In the genomic region with DNA sequence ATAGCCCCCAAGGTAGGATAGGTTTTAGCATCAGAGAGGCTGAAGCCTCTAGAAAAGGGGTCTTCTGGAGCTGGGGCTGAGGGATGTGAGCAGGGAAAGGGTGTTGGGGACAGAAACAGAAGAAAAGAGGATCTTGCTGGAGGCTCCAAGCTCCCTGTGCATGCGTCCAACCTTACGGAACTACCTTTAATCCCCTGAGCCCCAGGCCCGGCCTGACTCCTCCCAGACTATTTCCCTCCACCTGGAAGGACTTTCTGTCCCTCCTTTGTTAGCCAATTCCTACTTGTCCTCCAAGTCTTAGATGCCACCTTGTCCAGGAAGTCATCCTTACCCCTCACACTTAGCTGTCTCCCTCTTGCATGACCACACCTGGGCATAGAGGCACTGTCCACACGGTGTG, we compare ENCODE assay signal across 22 cellular contexts.
"Had no signal": no experiment of that assay in that cellular context is flagged by ENCODE, and none has a peak within 500 bp of the region (broad histone marks: within the 10 kb centered on the region; RNA-seq: fewer than 3 reads in every experiment).

No MANE protein-coding gene starts in this region.

- ATAC-seq: activated naive CD4-positive, alpha-beta T cell treated with anti-CD3 and anti-CD28 coated beads, Interleukin-2, amount 50 U/mL, for 72 hours; activated T-cell treated with anti-CD3 and anti-CD28 coated beads, Interleukin-2, amount 50 U/mL, for 72 hours; effector memory CD8-positive, alpha-beta T cell; gastroesophageal sphincter; left colon; naive thymus-derived CD8-positive, alpha-beta T cell; stimulated activated naive CD8-positive, alpha-beta T cell treated with anti-CD3 and anti-CD28 coated beads, Interleukin-15, amount 100 ng/mL, for 72 hours had no signal

- H3K27ac Mint-ChIP-seq: activated T-cell treated with anti-CD3 and anti-CD28 coated beads, Interleukin-2, amount 50 U/mL, for 72 hours; effector memory CD8-positive, alpha-beta T cell; progenitor cell of endocrine pancreas; T-helper 2 cell treated with Interferon-gamma antibody and Interleukin-4, amounts not matched to agents 5 μg/mL and 100 μg/mL, for 36 hours had no signal

- H3K9me3 Mint-ChIP-seq: activated naive CD4-positive, alpha-beta T cell treated with anti-CD3 and anti-CD28 coated beads, Interleukin-2, amount 50 U/mL, for 72 hours; activated T-cell treated with anti-CD3 and anti-CD28 coated beads, Interleukin-2, amount 50 U/mL, for 72 hours; effector memory CD8-positive, alpha-beta T cell; naive thymus-derived CD8-positive, alpha-beta T cell; neural crest cell; stimulated activated naive CD8-positive, alpha-beta T cell treated with anti-CD3 and anti-CD28 coated beads, Interleukin-15, amount 100 ng/mL, for 72 hours; T-helper 2 cell treated with Interferon-gamma antibody and Interleukin-4, amounts not matched to agents 5 μg/mL and 100 μg/mL, for 36 hours had no signal

- H3K4me1 Mint-ChIP-seq: stimulated activated naive CD8-positive, alpha-beta T cell treated with anti-CD3 and anti-CD28 coated beads, Interleukin-15, amount 100 ng/mL, for 72 hours had no signal

- H3K4me3 Mint-ChIP-seq: activated T-cell treated with anti-CD3 and anti-CD28 coated beads, Interleukin-2, amount 50 U/mL, for 72 hours; effector memory CD8-positive, alpha-beta T cell; naive thymus-derived CD8-positive, alpha-beta T cell; neural crest cell; stimulated activated naive CD8-positive, alpha-beta T cell treated with anti-CD3 and anti-CD28 coated beads, Interleukin-15, amount 100 ng/mL, for 72 hours; T-helper 2 cell treated with Interferon-gamma antibody and Interleukin-4, amounts not matched to agents 5 μg/mL and 100 μg/mL, for 36 hours had no signal

- H3K27me3 ChIP-seq: gastroesophageal sphincter, right lobe of liver, thyroid gland had no signal

- H3K36me3 ChIP-seq: brain microvascular endothelial cell, gastroesophageal sphincter, right lobe of liver, thyroid gland had no signal

- H3K4me3 ChIP-seq: gastroesophageal sphincter, right lobe of liver, thyroid gland had no signal

- H3K27ac ChIP-seq: brain microvascular endothelial cell, gastroesophageal sphincter, right lobe of liver, thyroid gland had no signal

- DNase-seq: activated CD4-positive, alpha-beta T cell treated with anti-CD3 and anti-CD28 coated beads for 4 hours; activated CD4-positive, alpha-beta T cell treated with anti-CD3 and anti-CD28 coated beads, Interleukin-2, amount 50 U/mL, for 4 hours; activated naive CD4-positive, alpha-beta T cell; activated T-cell treated with anti-CD3 and anti-CD28 coated beads for 4 hours; activated T-cell treated with anti-CD3 and anti-CD28 coated beads, Interleukin-2, amount 50 U/mL, for 72 hours; cortex of kidney; effector memory CD8-positive, alpha-beta T cell; hippocampal formation; left colon; naive thymus-derived CD8-positive, alpha-beta T cell; right lobe of liver; stimulated activated CD4-positive, alpha-beta T cell treated with anti-CD3 and anti-CD28 coated beads, Interleukin-12 subunit alpha, Interleukin-12 subunit beta, amount 100 ng/mL, for 4 hours; stimulated activated CD4-positive, alpha-beta T cell treated with anti-CD3 and anti-CD28 coated beads, Interleukin-4, amount 100 ng/mL, for 1 hour; stimulated activated naive CD8-positive, alpha-beta T cell treated with anti-CD3 and anti-CD28 coated beads, Interleukin-15, amount 100 ng/mL, for 72 hours; T-helper 1 cell; thyroid gland had no signal

- H3K9me3 ChIP-seq: gastroesophageal sphincter, right lobe of liver, thyroid gland had no signal

- H3K4me1 ChIP-seq: right lobe of liver, thyroid gland had no signal

- H3K36me3 Mint-ChIP-seq: activated naive CD4-positive, alpha-beta T cell treated with anti-CD3 and anti-CD28 coated beads, Interleukin-2, amount 50 U/mL, for 72 hours; naive thymus-derived CD8-positive, alpha-beta T cell had no signal
